ENCODE assay signal across 8 cellular contexts in genomic region chr7:133081119-133081604, GRCh38. TPM values are rescaled to one million over a fixed set of nuclear protein-coding genes. Genes with fewer than 3 reads are reported as not detected.
A peak's percentile ranks its signal among the peaks of the same experiment; 100 is the strongest.
DNase-seq lines count a peak whose midpoint lies in the region; ATAC-seq, FAIRE-seq and TF ChIP-seq lines count a peak whose summit lies in the region.

No MANE protein-coding gene starts in this region.

- H3K4me3 Mint-ChIP-seq in HFFc6 (peak overlapping the region; percentile 91), progenitor cell of endocrine pancreas (ENCODE audit: low read depth) (peak overlapping the region; percentile 95)
- H3K4me3 Mint-ChIP-seq in activated CD8-positive, alpha-beta memory T cell treated with anti-CD3 and anti-CD28 coated beads, Interleukin-2, amount 10 ng/mL, durations not matched to agents 7 days and 5 days = peak overlapping the region; percentile 82

- in situ Hi-C loops in ACHN (cut with HindIII; ENCODE audit: low pct_ligation_motif_present, low pct_unique_long_range_greater_than_20kb, low sequenced_read_pairs) = no loop called here

- CTCF ChIA-PET in activated CD8-positive, alpha-beta memory T cell treated with anti-CD3 and anti-CD28 coated beads, Interleukin-2, amount 10 ng/mL, durations not matched to agents 7 days and 5 days (lab: Charles Lee) = no interaction called here

- H3K36me3 Mint-ChIP-seq in HFFc6 (ENCODE audit: low read depth) (peaks cover 5% of the 10 kb centered on the region; the same call in 1 of the 2 replicates), progenitor cell of endocrine pancreas (ENCODE audit: insufficient read depth) (no peaks in the 10 kb centered on the region)
- peaks cover 11% of the 10 kb centered on the region for H3K36me3 Mint-ChIP-seq in activated CD8-positive, alpha-beta memory T cell treated with anti-CD3 and anti-CD28 coated beads, Interleukin-2, amount 10 ng/mL, durations not matched to agents 7 days and 5 days

- no peak for ATAC-seq in activated CD8-positive, alpha-beta memory T cell treated with anti-CD3 and anti-CD28 coated beads, Interleukin-2, amount 10 ng/mL, durations not matched to agents 7 days and 5 days
- ATAC-seq in Right ventricle myocardium superior (ENCODE audit: poor library complexity) = peak; percentile 65
- no peak for ATAC-seq in HG03439 (IDR thresholded peaks at IDR 0.05; ENCODE audit: unreplicated experiment)

- FAIRE-seq in urothelium cell line (lab: Jason Lieb, UNC) = no peak

- H3K4me1 Mint-ChIP-seq in HFFc6 (ENCODE audit: low read depth) = peaks cover 26% of the 10 kb centered on the region
- peaks cover 25% of the 10 kb centered on the region for H3K4me1 Mint-ChIP-seq in activated CD8-positive, alpha-beta memory T cell treated with anti-CD3 and anti-CD28 coated beads, Interleukin-2, amount 10 ng/mL, durations not matched to agents 7 days and 5 days
- peaks cover 20% of the 10 kb centered on the region for H3K4me1 Mint-ChIP-seq in progenitor cell of endocrine pancreas (ENCODE audit: low read depth)

- H3K27me3 Mint-ChIP-seq in HFFc6 (ENCODE audit: insufficient read depth) (peaks cover 5% of the 10 kb centered on the region; the same call in 1 of the 2 replicates), progenitor cell of endocrine pancreas (no peaks in the 10 kb centered on the region)
- H3K27me3 Mint-ChIP-seq in activated CD8-positive, alpha-beta memory T cell treated with anti-CD3 and anti-CD28 coated beads, Interleukin-2, amount 10 ng/mL, durations not matched to agents 7 days and 5 days = no peaks in the 10 kb centered on the region

- no peaks in the 10 kb centered on the region for H3K9me3 Mint-ChIP-seq in HFFc6
- no peaks in the 10 kb centered on the region for H3K9me3 Mint-ChIP-seq in activated CD8-positive, alpha-beta memory T cell treated with anti-CD3 and anti-CD28 coated beads, Interleukin-2, amount 10 ng/mL, durations not matched to agents 7 days and 5 days (ENCODE audit: low read depth)
- H3K9me3 Mint-ChIP-seq in progenitor cell of endocrine pancreas (ENCODE audit: low read depth) = no peaks in the 10 kb centered on the region

- H3K27ac Mint-ChIP-seq in HFFc6 (peak overlapping the region; percentile 77), progenitor cell of endocrine pancreas (peak overlapping the region; percentile 95)
- H3K27ac Mint-ChIP-seq in activated CD8-positive, alpha-beta memory T cell treated with anti-CD3 and anti-CD28 coated beads, Interleukin-2, amount 10 ng/mL, durations not matched to agents 7 days and 5 days = peak overlapping the region; percentile 82

- intact Hi-C loops in Right ventricle myocardium superior (cut with DNase I) = no loop called here

- DNase-seq in ACHN (peak; percentile 43), HFFc6 (peak; percentile 8), Right ventricle myocardium superior (no peak), progenitor cell of endocrine pancreas (ENCODE audit: low spot score, unreplicated experiment) (no peak), pons (ENCODE audit: low spot score) (no peak), urothelium cell line (ENCODE audit: low spot score) (no peak)
- DNase-seq in activated CD8-positive, alpha-beta memory T cell treated with anti-CD3 and anti-CD28 coated beads, Interleukin-2, amount 10 ng/mL, durations not matched to agents 7 days and 5 days = peak; percentile 42

- TF ChIP-seq CTCF in HFFc6 (IDR thresholded peaks at IDR 0.05) (no peak), progenitor cell of endocrine pancreas (IDR thresholded peaks at IDR 0.05; ENCODE audit: unreplicated experiment) (no peak)

RNA-seq across cellular contexts. Expression of gene CHCHD3, which starts 0.7 kb away (rescaled TPM):
- 10 to 100 TPM; 51.3 to 70.0 (median 65.7) TPM for total RNA-seq in HFFc6 (2021; fragmentation: NEBNext Ultra II Directional; extraction: Animal tissue kit (Norgen Biotek cat#: 25700))
- total RNA-seq in activated CD8-positive, alpha-beta memory T cell treated with anti-CD3 and anti-CD28 coated beads, Interleukin-2, amount 10 ng/mL, durations not matched to agents 7 days and 5 days = 10 to 100 TPM; 49.5 to 56.7 TPM
- 194 TPM for total RNA-seq in Right ventricle myocardium superior
- total RNA-seq in progenitor cell of endocrine pancreas = 66.0 and 67.3 TPM in 2 replicates

Comparison
In these comparisons a context has a peak if more than half of its experiments do, and no peak if none do; other contexts are left out.
1. DNase-seq: peak in ACHN (single experiment), HFFc6 (single experiment) and activated CD8-positive, alpha-beta memory T cell treated with anti-CD3 and anti-CD28 coated beads, Interleukin-2, amount 10 ng/mL, durations not matched to agents 7 days and 5 days (single experiment); none in Right ventricle myocardium superior (single experiment), progenitor cell of endocrine pancreas (single experiment), pons (single experiment) and urothelium cell line (single experiment).
2. Peak in every context shown above with its lines, with median percentiles within 50 percentile points of each other: H3K27ac Mint-ChIP-seq and H3K4me3 Mint-ChIP-seq.